8 cellular contexts compared by ENCODE assay signal in the genomic region with DNA sequence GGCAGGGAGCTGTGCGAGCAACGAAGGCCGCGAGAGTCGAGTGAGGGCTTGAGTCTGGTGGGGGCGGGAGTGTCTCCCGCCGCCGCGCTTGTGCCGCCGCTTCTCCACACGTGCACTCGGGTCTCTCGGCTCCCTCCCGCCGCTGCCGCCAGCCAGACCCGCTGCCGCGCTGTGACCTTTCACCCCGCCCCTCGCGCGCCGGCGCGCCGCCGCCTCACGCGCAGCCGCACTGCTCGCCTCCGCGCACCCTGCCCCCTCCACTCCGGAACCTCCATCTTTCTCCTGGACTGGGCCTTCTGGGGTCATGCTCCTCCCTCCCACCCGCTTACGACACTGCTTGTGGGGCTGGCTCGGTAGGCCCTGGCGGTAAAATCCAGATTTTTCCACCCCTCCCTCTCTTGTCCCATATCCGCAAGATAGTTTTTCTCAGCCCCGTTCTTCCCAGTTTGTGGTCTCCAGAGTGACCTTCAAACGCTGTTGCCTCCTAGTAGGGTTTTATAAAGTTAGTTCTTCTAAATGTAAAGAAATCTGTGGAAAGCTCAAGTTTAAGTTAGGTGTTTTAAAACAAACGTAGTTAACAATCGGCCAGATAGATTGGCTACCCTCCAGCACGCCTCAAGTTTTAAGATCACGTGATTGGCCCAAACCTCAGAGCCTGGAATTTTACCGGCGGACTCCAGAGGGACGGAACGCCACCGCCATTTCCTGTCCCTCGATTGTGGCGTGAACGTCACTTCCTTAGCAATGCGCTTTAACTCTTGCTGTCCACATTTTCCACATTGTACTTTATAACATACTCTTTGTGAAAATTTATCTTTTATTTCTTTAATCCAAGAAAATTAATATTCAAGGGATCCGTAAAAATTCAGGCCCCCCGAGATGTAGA. TPM values are rescaled to one million over a fixed set of nuclear protein-coding genes. Genes with fewer than 3 reads are reported as not detected.
DNase-seq lines count a peak whose midpoint lies in the region; ATAC-seq and TF ChIP-seq lines count a peak whose summit lies in the region.

NAA50 (minus strand) TSS at position 181 of the 886 bp plus-strand sequence. CDS start 300 bp downstream, outside the sequence.

- TF ChIP-seq CTCF in AG04450 (IDR thresholded peaks at IDR 0.05; ENCODE audit: low read depth, low read length) = no peak

- DNase-seq in AG04450 (ENCODE audit: low read depth, low spot score) = peak; percentile 80
- DNase-seq in NCI-H446 treated with DMSO at 0.1 percent for 48 hours (lab: John Stamatoyannopoulos, UW) = peak; percentile 95
- DNase-seq in cerebellar cortex (ENCODE audit: low spot score) = peak; percentile 98
- peak; percentile 95 for DNase-seq in iris pigment epithelial cell (ENCODE audit: low read depth)
- peak; percentile 92 for DNase-seq in stimulated activated CD4-positive, alpha-beta T cell treated with anti-CD3 and anti-CD28 coated beads, Interleukin-12 subunit alpha, Interleukin-12 subunit beta, amount 100 ng/mL, for 24 hours (ENCODE audit: low read depth in 2 of 2)

- peak; percentile 51 for ATAC-seq in HG03342 (IDR thresholded peaks at IDR 0.05; ENCODE audit: unreplicated experiment)
- peak; percentile 65 to 70 for ATAC-seq in activated CD4-positive, CD25-positive, alpha-beta regulatory T cell treated with anti-CD3 and anti-CD28 coated beads, Interleukin-2, amount 50 U/mL, for 24 hours

- no peaks in the 10 kb centered on the region for H3K27me3 ChIP-seq in AG04450 (ENCODE audit: control insufficient read depth, insufficient read depth, low read length)

- POLR2A ChIA-PET in AG04450 (lab: Yijun Ruan, JAX) = interaction anchor here (0.8 to 1.9 kb wide), 7 partner anchors 10 to 232 kb away, joined by 3 to 10 read pairs (median 3); partner anchors contain the start of gene SPICE1

- peaks cover 3% of the 10 kb centered on the region; the same call in 1 of the 2 replicates for H3K9me3 ChIP-seq in AG04450 (ENCODE audit: control insufficient read depth, insufficient read depth, low read length)

- peak; percentile 90 for TF ChIP-seq POLR2A in GM18951 (IDR thresholded peaks at IDR 0.05; ENCODE audit: extremely low read depth, insufficient read depth, insufficient read length)

- in situ Hi-C loops in GM18951 (cut with MboI; ENCODE audit: low sequenced_read_pairs, unreplicated experiment) = no loop called here

- CTCF ChIA-PET in AG04450 (lab: Charles Lee) = interaction anchor here (0.8 to 2.9 kb wide), 8 partner anchors 10 to 97 kb away, joined by 3 to 44 read pairs (median 8); no protein-coding TSS in a partner anchor

- H3K27ac ChIP-seq in AG04450 (ENCODE audit: low read depth, low read length) = peak within 1 kb of the TSS; percentile 100

- H3K4me3 ChIP-seq in AG04450 (ENCODE audit: low read depth, low read length) = peak within 1 kb of the TSS; percentile 98

RNA-seq across cellular contexts. Expression of gene NAA50, which starts in this region (rescaled TPM):
- polyA plus RNA-seq in AG04450 (2011; rRNA removed) = 95.9 and 129 TPM in 2 replicates
- polyA minus RNA-seq in AG04450 (2011; rRNA and poly(A)+ RNA removed) = 34.9 and 66.2 TPM in 2 replicates

Comparison
In these comparisons a context has a peak if more than half of its experiments do, and no peak if none do; other contexts are left out.
1. Peak in every context shown above with its lines: DNase-seq, ATAC-seq, H3K4me3 ChIP-seq and H3K27ac ChIP-seq.